21 cellular contexts compared by ENCODE assay signal in genomic region chr18:30175061-30175574, GRCh38.
A peak's percentile ranks its signal among the peaks of the same experiment; 100 is the strongest.
DNase-seq lines count a peak whose midpoint lies in the region; ATAC-seq and TF ChIP-seq lines count a peak whose summit lies in the region.
"Had no signal": no experiment of that assay in that cellular context is flagged by ENCODE, and none has a peak within 500 bp of the region (broad histone marks: within the 10 kb centered on the region; RNA-seq: fewer than 3 reads in every experiment).

No MANE protein-coding gene starts in this region.

- no peak overlapping the region for H3K9ac ChIP-seq in neural progenitor cell

- H3K4me1 Mint-ChIP-seq in stimulated activated naive CD8-positive, alpha-beta T cell treated with anti-CD3 and anti-CD28 coated beads, Interleukin-15, amount 100 ng/mL, for 72 hours: no peaks in the 10 kb centered on the region
- no peaks in the 10 kb centered on the region for H3K4me1 Mint-ChIP-seq in T-helper 2 cell treated with Interferon-gamma antibody and Interleukin-4, amounts not matched to agents 5 μg/mL and 100 μg/mL, for 36 hours (ENCODE audit: low read depth)
- no peaks in the 10 kb centered on the region for H3K4me1 Mint-ChIP-seq in type B pancreatic cell (ENCODE audit: unreplicated experiment)
- H3K4me1 Mint-ChIP-seq in neural progenitor cell: no peaks in the 10 kb centered on the region
- H3K4me1 Mint-ChIP-seq: CD4-positive, alpha-beta memory T cell; GM23338 had no signal

- no peaks in the 10 kb centered on the region for H3K36me3 Mint-ChIP-seq in T-helper 2 cell treated with Interferon-gamma antibody and Interleukin-4, amounts not matched to agents 5 μg/mL and 100 μg/mL, for 36 hours (ENCODE audit: low read depth)
- H3K36me3 Mint-ChIP-seq in type B pancreatic cell (no peaks in the 10 kb centered on the region), neural progenitor cell (no peaks in the 10 kb centered on the region)
- H3K36me3 Mint-ChIP-seq: CD4-positive, alpha-beta memory T cell had no signal

- H3K27ac Mint-ChIP-seq in stimulated activated naive CD8-positive, alpha-beta T cell treated with anti-CD3 and anti-CD28 coated beads, Interleukin-15, amount 100 ng/mL, for 72 hours: no peak overlapping the region
- no peak overlapping the region for H3K27ac Mint-ChIP-seq in T-helper 2 cell treated with Interferon-gamma antibody and Interleukin-4, amounts not matched to agents 5 μg/mL and 100 μg/mL, for 36 hours
- H3K27ac Mint-ChIP-seq in type B pancreatic cell: no peak overlapping the region
- H3K27ac Mint-ChIP-seq in neural progenitor cell: no peak overlapping the region
- H3K27ac Mint-ChIP-seq: CD4-positive, alpha-beta memory T cell; GM23338 had no signal

- no peak overlapping the region for H3K4me3 Mint-ChIP-seq in stimulated activated naive CD8-positive, alpha-beta T cell treated with anti-CD3 and anti-CD28 coated beads, Interleukin-15, amount 100 ng/mL, for 72 hours
- no peak overlapping the region for H3K4me3 Mint-ChIP-seq in T-helper 2 cell treated with Interferon-gamma antibody and Interleukin-4, amounts not matched to agents 5 μg/mL and 100 μg/mL, for 36 hours
- H3K4me3 Mint-ChIP-seq in type B pancreatic cell (no peak overlapping the region), neural progenitor cell (no peak overlapping the region)
- H3K4me3 Mint-ChIP-seq: CD4-positive, alpha-beta memory T cell; GM23338 had no signal

- H2AFZ ChIP-seq in neural progenitor cell (replicated peaks): no peak overlapping the region
- H2AFZ ChIP-seq: GM23338 had no signal

- peak; percentile 37 for ATAC-seq in stimulated activated naive CD8-positive, alpha-beta T cell treated with anti-CD3 and anti-CD28 coated beads, Interleukin-15, amount 100 ng/mL, for 72 hours
- ATAC-seq in stimulated activated naive CD8-positive, alpha-beta T cell treated with anti-CD3 and anti-CD28 coated beads, Interleukin-15, Interleukin-2, amounts not matched to agents 100 U/mL and 50 U/mL, for 24 hours: no peak
- ATAC-seq in omental fat pad (ENCODE audit: low FRiP score): peak; percentile 32
- ATAC-seq: GM23338 had no signal

- no peaks in the 10 kb centered on the region for H3K4me1 ChIP-seq in neural progenitor cell
- H3K4me1 ChIP-seq: Caco-2, HAP-1 had no signal

- H3K9me3 Mint-ChIP-seq in stimulated activated naive CD8-positive, alpha-beta T cell treated with anti-CD3 and anti-CD28 coated beads, Interleukin-15, amount 100 ng/mL, for 72 hours: peaks cover 11 to 20% of the 10 kb centered on the region in 2 donors
- peaks cover 29% of the 10 kb centered on the region for H3K9me3 Mint-ChIP-seq in T-helper 2 cell treated with Interferon-gamma antibody and Interleukin-4, amounts not matched to agents 5 μg/mL and 100 μg/mL, for 36 hours
- H3K9me3 Mint-ChIP-seq in type B pancreatic cell: peaks cover 10% of the 10 kb centered on the region
- peaks cover 7% of the 10 kb centered on the region for H3K9me3 Mint-ChIP-seq in neural progenitor cell

- H3K27me3 Mint-ChIP-seq in stimulated activated naive CD8-positive, alpha-beta T cell treated with anti-CD3 and anti-CD28 coated beads, Interleukin-15, amount 100 ng/mL, for 72 hours: no peaks in the 10 kb centered on the region
- H3K27me3 Mint-ChIP-seq in T-helper 2 cell treated with Interferon-gamma antibody and Interleukin-4, amounts not matched to agents 5 μg/mL and 100 μg/mL, for 36 hours (ENCODE audit: low read depth): no peaks in the 10 kb centered on the region
- H3K27me3 Mint-ChIP-seq in type B pancreatic cell (no peaks in the 10 kb centered on the region), neural progenitor cell (ENCODE audit: insufficient read depth, low read depth) (peaks cover 3% of the 10 kb centered on the region)
- H3K27me3 Mint-ChIP-seq: CD4-positive, alpha-beta memory T cell had no signal

- H3K4me2 ChIP-seq in neural progenitor cell: no peak overlapping the region
- H3K4me2 ChIP-seq: GM23338 had no signal

- no peaks in the 10 kb centered on the region for H4K20me1 ChIP-seq in neural progenitor cell (ENCODE audit: low read depth)

- no peaks in the 10 kb centered on the region for H3K36me3 ChIP-seq in neural progenitor cell
- H3K36me3 ChIP-seq: HAP-1 had no signal

- no peak overlapping the region for H3K4me3 ChIP-seq in neural progenitor cell
- H3K4me3 ChIP-seq: GM23338, HAP-1 had no signal

- H3K79me2 ChIP-seq in neural progenitor cell (ENCODE audit: low read depth): no peaks in the 10 kb centered on the region

- H3K27ac ChIP-seq in neural progenitor cell: no peak overlapping the region
- H3K27ac ChIP-seq: HL-60 had no signal

- TF ChIP-seq CTCF in omental fat pad (IDR thresholded peaks at IDR 0.05) (no peak), type B pancreatic cell (conservative IDR thresholded peaks at IDR 0.05) (no peak), neural progenitor cell (IDR thresholded peaks at IDR 0.05) (no peak)

- H3K27me3 ChIP-seq in neural progenitor cell: no peaks in the 10 kb centered on the region

- H3F3A ChIP-seq in neural progenitor cell (ENCODE audit: low read depth): no peaks in the 10 kb centered on the region

- H3K9me3 ChIP-seq in neural progenitor cell (ENCODE audit: low read depth): no peaks in the 10 kb centered on the region
- H3K9me3 ChIP-seq: Caco-2, HAP-1 had no signal

- no peak for DNase-seq in stimulated activated naive CD8-positive, alpha-beta T cell treated with anti-CD3 and anti-CD28 coated beads, Interleukin-15, amount 100 ng/mL, for 72 hours
- DNase-seq in stimulated activated naive CD8-positive, alpha-beta T cell treated with anti-CD3 and anti-CD28 coated beads, Interleukin-15, Interleukin-2, amounts not matched to agents 100 U/mL and 50 U/mL, for 24 hours: no peak
- DNase-seq in NCI-H510A (lab: John Stamatoyannopoulos, UW) (peak; percentile 69), omental fat pad (ENCODE audit: low spot score) (no peak), type B pancreatic cell (ENCODE audit: extremely low spot score, unreplicated experiment) (no peak), neural progenitor cell (ENCODE audit: low spot score) (no peak)
- DNase-seq in T-helper 2 cell treated with Interferon-gamma antibody and Interleukin-4, amounts not matched to agents 5 μg/mL and 100 μg/mL, for 36 hours (ENCODE audit: low spot score): no peak
- DNase-seq: Caco-2; CD4-positive, alpha-beta memory T cell; DMS 273 treated with DMSO at 0.1 percent for 48 hours; GDM1; IMR-90; NCI-H1105; NCI-H1694; NCI-H2081 treated with DMSO at 0.1 percent for 48 hours; NCI-H2171 treated with DMSO at 0.1 percent for 48 hours; NCI-H526 treated with DMSO at 0.1 percent for 48 hours; SHP77 had no signal
